Comparison of ENCODE assay signal across 1 cellular context in the genomic region with DNA sequence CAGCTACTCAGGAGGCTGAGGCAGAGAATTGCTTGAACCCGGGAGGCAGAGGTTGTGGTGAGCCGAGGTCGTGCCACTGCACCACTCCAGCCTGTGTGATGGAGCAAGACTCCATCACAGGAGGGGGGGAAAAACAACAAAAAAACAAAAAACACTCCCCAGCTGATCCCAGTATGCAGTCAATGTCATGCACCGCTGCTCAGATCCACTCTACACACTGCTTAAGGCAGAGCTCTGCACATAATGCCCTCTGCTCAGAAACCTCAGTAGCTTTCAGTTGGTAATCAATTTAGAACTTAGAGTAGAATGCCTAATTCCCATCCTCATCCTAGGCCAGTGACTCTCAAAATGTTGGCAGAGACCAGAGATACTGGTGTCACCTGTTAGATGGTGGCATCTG.
TF ChIP-seq lines count a peak whose summit lies in the region.

No MANE protein-coding gene starts in this region.

TF ChIP-seq in GM12878, 131 proteins besides CTCF, POLR2A, EP300 and RAD21 (continued from another document):
- TF ChIP-seq ZBTB33 (IDR thresholded peaks at IDR 0.05) (peak; percentile 60; the same call in 1 of the 2 replicates), SMAD1 (IDR thresholded peaks at IDR 0.05; ENCODE audit: low read depth, partially characterized antibody) (no peak)
